ENCODE assay signal across 1 cellular context in genomic region chr1:33151115-33151514, GRCh38.
TF ChIP-seq lines count a peak whose summit lies in the region.

No MANE protein-coding gene starts in this region.

TF ChIP-seq in GM23338, 12 proteins besides CTCF, POLR2A, EP300 and RAD21 (continued from another document):
- TF ChIP-seq REST (IDR thresholded peaks at IDR 0.05; ENCODE audit: unreplicated experiment) (no peak), ZNF331 (CRISPR knock-in tag; IDR thresholded peaks at IDR 0.05; ENCODE audit: low read depth) (no peak), EZH2 (IDR thresholded peaks at IDR 0.05; ENCODE audit: low read depth, unreplicated experiment) (no peak), ETS1 (IDR thresholded peaks at IDR 0.05) (no peak), NANOG (IDR thresholded peaks at IDR 0.05; ENCODE audit: borderline replicate concordance) (no peak), STAT1 (IDR thresholded peaks at IDR 0.05; ENCODE audit: unreplicated experiment) (no peak)
TF ChIP-seq in GM23338: peak in this region for 0.
